In the genomic region with DNA sequence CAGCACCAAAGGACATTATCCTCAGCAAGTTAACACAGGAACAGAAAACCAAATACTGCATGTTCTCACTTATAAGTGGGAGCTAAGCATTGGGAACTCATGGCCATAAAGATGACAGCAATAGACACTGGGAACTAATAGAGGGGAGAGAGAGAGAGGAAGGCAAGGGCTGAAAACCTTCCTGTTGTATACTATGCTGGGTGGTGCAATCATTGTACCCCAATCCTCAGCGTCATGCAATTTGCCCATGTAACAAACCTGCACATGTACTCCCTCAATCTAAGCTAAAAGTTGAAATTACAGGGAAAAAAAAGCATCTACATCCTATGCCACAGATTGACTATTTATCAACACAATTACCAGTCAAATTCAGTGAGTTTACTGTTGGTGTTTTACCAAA, we compare ENCODE assay signal across 23 cellular contexts. TPM values are rescaled to one million over a fixed set of nuclear protein-coding genes. Genes with fewer than 3 reads are reported as not detected.
"Had no signal": no experiment of that assay in that cellular context is flagged by ENCODE, and none has a peak within 500 bp of the region (broad histone marks: within the 10 kb centered on the region; RNA-seq: fewer than 3 reads in every experiment).

No MANE protein-coding gene starts in this region.

- H2AFZ ChIP-seq: neural progenitor cell had no signal

- H3K27ac ChIP-seq: esophagus muscularis mucosa, gastroesophageal sphincter, neural progenitor cell, prostate gland, suprapubic skin, transverse colon had no signal

- H3K4me3 Mint-ChIP-seq: activated B cell treated with CpG ODN at 0.5 μM for 24 hours; activated CD4-positive, alpha-beta T cell treated with anti-CD3 and anti-CD28 coated beads, Interleukin-2, amount 10 ng/mL, durations not matched to agents 24 days and 14 days; activated T-cell treated with anti-CD3 and anti-CD28 coated beads, Interleukin-2, amount 50 U/mL, for 72 hours; naive B cell; neural progenitor cell; stimulated activated naive CD8-positive, alpha-beta T cell treated with anti-CD3 and anti-CD28 coated beads, Interleukin-15, Interleukin-2, amounts not matched to agents 100 ng/mL and 50 ng/mL, for 24 hours; T-helper 2 cell treated with Interferon-gamma antibody and Interleukin-4, amounts not matched to agents 5 μg/mL and 100 μg/mL, for 36 hours had no signal

- H3K4me1 Mint-ChIP-seq: neural progenitor cell had no signal

- ATAC-seq: activated T-cell treated with anti-CD3 and anti-CD28 coated beads, Interleukin-2, amount 50 U/mL, for 72 hours; gastroesophageal sphincter; right cardiac atrium had no signal

- H3K27me3 Mint-ChIP-seq: activated B cell treated with CpG ODN at 0.5 μM for 24 hours; stimulated activated naive CD8-positive, alpha-beta T cell treated with anti-CD3 and anti-CD28 coated beads, Interleukin-15, Interleukin-2, amounts not matched to agents 100 ng/mL and 50 ng/mL, for 24 hours had no signal

- H3K4me1 ChIP-seq: neural progenitor cell, prostate gland, transverse colon had no signal

- DNase-seq: activated B cell treated with CpG ODN at 0.5 μM for 24 hours; activated CD4-positive, alpha-beta T cell treated with anti-CD3 and anti-CD28 coated beads, Interleukin-2, amount 10 ng/mL, durations not matched to agents 24 days and 14 days; activated CD8-positive, alpha-beta memory T cell treated with anti-CD3 and anti-CD28 coated beads, Interleukin-2, amount 50 U/mL, for 4 hours; activated effector memory CD4-positive, alpha-beta T cell treated with anti-CD3 and anti-CD28 coated beads, Interleukin-2, amount 50 U/mL, for 16 hours; activated naive CD4-positive, alpha-beta T cell treated with anti-CD3 and anti-CD28 coated beads, Interleukin-2, amount 50 U/mL, for 16 hours; activated T-cell treated with anti-CD3 and anti-CD28 coated beads, Interleukin-2, amount 50 U/mL, for 72 hours; effector CD8-positive, alpha-beta T cell; heart left ventricle; midbrain; naive B cell; right cardiac atrium; stimulated activated CD4-positive, alpha-beta T cell treated with anti-CD3 and anti-CD28 coated beads, Interleukin-15, amount 100 ng/mL, for 24 hours; stimulated activated CD4-positive, alpha-beta T cell treated with anti-CD3 and anti-CD28 coated beads, Interleukin-2, amount 100 ng/mL, for 48 hours; transverse colon had no signal

- H3K9me3 Mint-ChIP-seq: activated B cell treated with CpG ODN at 0.5 μM for 24 hours, neural progenitor cell had no signal

- H3K36me3 ChIP-seq: esophagus muscularis mucosa, gastroesophageal sphincter, heart left ventricle, neural progenitor cell, prostate gland, suprapubic skin, transverse colon had no signal

- H3K9ac ChIP-seq: neural progenitor cell had no signal

- H3K36me3 Mint-ChIP-seq: neural progenitor cell had no signal

- H3K4me3 ChIP-seq: esophagus muscularis mucosa, gastroesophageal sphincter, heart left ventricle, lung, neural progenitor cell, prostate gland, suprapubic skin, transverse colon had no signal

- H3K4me2 ChIP-seq: neural progenitor cell had no signal

- H3K9me3 ChIP-seq: esophagus muscularis mucosa, gastroesophageal sphincter, heart left ventricle, prostate gland, suprapubic skin, transverse colon had no signal

- H3K27ac Mint-ChIP-seq: activated B cell treated with CpG ODN at 0.5 μM for 24 hours; activated CD4-positive, alpha-beta T cell treated with anti-CD3 and anti-CD28 coated beads, Interleukin-2, amount 10 ng/mL, durations not matched to agents 24 days and 14 days; activated T-cell treated with anti-CD3 and anti-CD28 coated beads, Interleukin-2, amount 50 U/mL, for 72 hours; neural progenitor cell; stimulated activated naive CD8-positive, alpha-beta T cell treated with anti-CD3 and anti-CD28 coated beads, Interleukin-15, Interleukin-2, amounts not matched to agents 100 ng/mL and 50 ng/mL, for 24 hours; T-helper 2 cell treated with Interferon-gamma antibody and Interleukin-4, amounts not matched to agents 5 μg/mL and 100 μg/mL, for 36 hours had no signal

- H3K27me3 ChIP-seq: esophagus muscularis mucosa, gastroesophageal sphincter, heart left ventricle, neural progenitor cell, suprapubic skin, transverse colon had no signal

RNA-seq across cellular contexts. Expression of a gene that starts 20.0 kb away (rescaled TPM):
- total RNA-seq: activated CD4-positive, alpha-beta T cell treated with anti-CD3 and anti-CD28 coated beads, Interleukin-2, amount 10 ng/mL, durations not matched to agents 24 days and 14 days; activated T-cell treated with anti-CD3 and anti-CD28 coated beads, Interleukin-2, amount 50 U/mL, for 72 hours; osteocyte had no signal

RNA-seq across cellular contexts. Expression of a gene that starts 23.9 kb away (rescaled TPM):
- total RNA-seq: osteocyte had no signal
